Comparison of ENCODE assay signal across 1 cellular context in genomic region chr10:80155696-80156215, GRCh38.
TF ChIP-seq lines count a peak whose summit lies in the region.

No MANE protein-coding gene starts in this region.

TF ChIP-seq in HepG2, 621 proteins besides CTCF, POLR2A, EP300 and RAD21:
- TF ChIP-seq BRCA1 (CRISPR knock-in tag; IDR thresholded peaks at IDR 0.05) (no peak), TFDP1 (CRISPR knock-in tag; IDR thresholded peaks at IDR 0.05; ENCODE audit: borderline replicate concordance) (no peak), CBFB (CRISPR knock-in tag; IDR thresholded peaks at IDR 0.05) (no peak), SOX6 (IDR thresholded peaks at IDR 0.05) (no peak), SOX6 (CRISPR knock-in tag; IDR thresholded peaks at IDR 0.05) (no peak), NKX3-1 (CRISPR knock-in tag; IDR thresholded peaks at IDR 0.05) (no peak), TP53 (CRISPR knock-in tag; conservative IDR thresholded peaks at IDR 0.05) (no peak), YEATS4 (CRISPR knock-in tag; IDR thresholded peaks at IDR 0.05; ENCODE audit: borderline replicate concordance) (no peak), ZBTB10 (CRISPR knock-in tag; IDR thresholded peaks at IDR 0.05; ENCODE audit: borderline replicate concordance) (no peak), ZNF382 (CRISPR knock-in tag; IDR thresholded peaks at IDR 0.05; ENCODE audit: borderline replicate concordance) (no peak), NFATC3 (CRISPR knock-in tag; IDR thresholded peaks at IDR 0.05) (no peak), MAFF (IDR thresholded peaks at IDR 0.05; ENCODE audit: low read depth, low read length) (no peak), CENPBD1 (CRISPR knock-in tag; IDR thresholded peaks at IDR 0.05; ENCODE audit: borderline replicate concordance, low read depth) (no peak), ZNF3 (CRISPR knock-in tag; IDR thresholded peaks at IDR 0.05) (no peak), ZNF550 (CRISPR knock-in tag; IDR thresholded peaks at IDR 0.05; ENCODE audit: borderline replicate concordance) (no peak), DDIT3 (CRISPR knock-in tag; IDR thresholded peaks at IDR 0.05) (no peak), ZBTB3 (CRISPR knock-in tag; IDR thresholded peaks at IDR 0.05; ENCODE audit: borderline replicate concordance, low read depth) (no peak), ZNF337 (CRISPR knock-in tag; IDR thresholded peaks at IDR 0.05; ENCODE audit: borderline replicate concordance, low read depth) (no peak)
